8 cellular contexts compared by ENCODE assay signal in the genomic region with DNA sequence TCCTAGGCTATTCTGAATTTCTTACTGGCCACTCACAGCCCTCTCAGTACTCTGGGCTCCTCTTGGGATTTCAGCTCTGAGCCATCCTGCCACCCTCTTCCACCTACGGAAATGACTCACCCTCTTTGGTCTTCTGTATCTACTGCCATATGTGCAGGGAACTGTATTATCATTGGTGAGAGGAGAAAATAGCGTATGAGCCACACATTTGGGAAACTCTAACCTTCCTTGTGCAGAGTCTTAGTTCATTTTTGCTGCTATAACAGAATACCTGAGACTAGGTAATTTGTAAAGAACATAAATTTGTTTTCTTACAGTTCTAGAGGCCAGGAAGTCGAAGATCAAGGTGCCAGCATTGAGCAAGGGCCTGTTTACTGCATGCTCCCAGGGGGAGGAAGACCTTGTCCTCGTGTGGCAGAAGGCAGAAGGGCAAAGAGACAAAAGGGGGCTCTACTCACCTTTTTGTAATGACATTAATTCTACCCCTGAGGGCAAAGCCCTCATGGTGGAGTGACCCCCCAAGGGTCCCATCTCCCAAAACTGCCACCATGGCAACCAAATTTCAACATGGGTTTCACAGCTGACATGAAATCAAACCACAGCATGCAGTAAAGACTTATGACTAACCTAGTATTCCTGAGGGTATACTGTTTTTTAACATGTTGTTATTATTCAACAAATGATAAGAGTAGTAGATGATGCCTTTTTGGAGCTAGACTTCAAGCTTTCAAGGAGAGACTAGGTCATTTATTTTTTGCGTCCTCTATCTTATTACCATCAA.
DNase-seq lines count a peak whose midpoint lies in the region; ATAC-seq and TF ChIP-seq lines count a peak whose summit lies in the region.

No MANE protein-coding gene starts in this region.

- DNase-seq in AG10803 (ENCODE audit: low read depth) (peak; percentile 92), HL-60 (ENCODE audit: low read depth in 1 of 2, low spot score in 1 of 2) (peak; percentile 52 to 65), T1000 (lab: John Stamatoyannopoulos, UW) (peak; percentile 50), glomerular endothelial cell (ENCODE audit: extremely low read depth, low read depth, low spot score) (peak; percentile 63), DMS114 treated with DMSO at 0.1 percent for 48 hours (lab: John Stamatoyannopoulos, UW; ENCODE audit: unreplicated experiment) (no peak), NCI-H2196 treated with DMSO at 0.1 percent for 48 hours (lab: John Stamatoyannopoulos, UW; ENCODE audit: unreplicated experiment) (no peak), T-helper 9 cell (no peak)

- H3K27me3 ChIP-seq in HL-60 (ENCODE audit: insufficient read depth, poor library complexity, severe bottlenecking): no peaks in the 10 kb centered on the region

- TF ChIP-seq CTCF in AG10803 (conservative IDR thresholded peaks at IDR 0.05; ENCODE audit: low read length) (no peak), HL-60 (IDR thresholded peaks at IDR 0.05; ENCODE audit: insufficient read depth, low read length) (no peak)

- peak overlapping the region; percentile 62 for H3K27ac ChIP-seq in HL-60 (replicated peaks)

- ATAC-seq in HG03135 (IDR thresholded peaks at IDR 0.05; ENCODE audit: unreplicated experiment): no peak

- H3K4me3 ChIP-seq in AG10803 (ENCODE audit: low read length): no peak overlapping the region
- no peak overlapping the region for H3K4me3 ChIP-seq in HL-60 (replicated peaks; ENCODE audit: insufficient read depth, low read length)

Comparison
In these comparisons a context has a peak if more than half of its experiments do, and no peak if none do; other contexts are left out.
1. DNase-seq: peak in AG10803 (single experiment), HL-60 (2 of 2), T1000 (single experiment) and glomerular endothelial cell (single experiment); none in DMS114 treated with DMSO at 0.1 percent for 48 hours (single experiment), NCI-H2196 treated with DMSO at 0.1 percent for 48 hours (single experiment) and T-helper 9 cell (single experiment).